In the genomic region with DNA sequence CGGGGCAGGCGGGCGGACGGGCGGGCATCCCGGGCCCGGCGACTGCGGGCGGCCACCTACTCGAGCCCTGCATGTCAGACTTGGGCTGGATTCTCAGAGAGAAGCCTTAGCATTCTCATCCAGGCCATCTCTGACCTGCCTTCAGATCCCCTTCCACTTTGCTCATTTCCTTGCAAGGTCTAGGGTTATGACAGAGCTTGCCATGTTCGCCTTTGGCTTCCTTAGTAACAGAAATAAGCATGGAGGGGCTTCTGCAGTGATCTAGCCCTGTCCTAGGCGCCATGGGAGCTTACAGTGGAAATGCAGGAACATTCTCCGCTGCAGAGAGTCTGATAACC, we compare ENCODE assay signal across 8 cellular contexts. TPM values are rescaled to one million over a fixed set of nuclear protein-coding genes. Genes with fewer than 3 reads are reported as not detected.
A peak's percentile ranks its signal among the peaks of the same experiment; 100 is the strongest.
DNase-seq lines count a peak whose midpoint lies in the region; ATAC-seq and TF ChIP-seq lines count a peak whose summit lies in the region.

No MANE protein-coding gene starts in this region.

- DNase-seq in stimulated activated naive CD8-positive, alpha-beta T cell treated with anti-CD3 and anti-CD28 coated beads, Interleukin-15, Interleukin-2, amounts not matched to agents 100 U/mL and 50 U/mL, for 24 hours, result no peak
- DNase-seq in astrocyte of the spinal cord (ENCODE audit: low read depth, low spot score) (no peak), memory B cell (ENCODE audit: low spot score in 2 of 2) (no peak), uterus (no peak), glomerular visceral epithelial cell (ENCODE audit: extremely low spot score) (no peak), DMS153 (lab: John Stamatoyannopoulos, UW) (no peak), DMS53 (lab: John Stamatoyannopoulos, UW) (no peak)

- no peak for TF ChIP-seq CTCF in astrocyte of the spinal cord (IDR thresholded peaks at IDR 0.05; ENCODE audit: low read depth, low read length)
- no peak for TF ChIP-seq CTCF in uterus (IDR thresholded peaks at IDR 0.05)

- in situ Hi-C loops in astrocyte of the spinal cord (cut with HindIII; ENCODE audit: low sequenced_read_pairs), result loop anchor here (5.0 kb wide), 1 partner anchor 89 kb away; no protein-coding TSS in a partner anchor

- H3K9me3 Mint-ChIP-seq in stimulated activated naive CD8-positive, alpha-beta T cell treated with anti-CD3 and anti-CD28 coated beads, Interleukin-15, Interleukin-2, amounts not matched to agents 100 ng/mL and 50 ng/mL, for 24 hours, result no peaks in the 10 kb centered on the region
- no peaks in the 10 kb centered on the region for H3K9me3 Mint-ChIP-seq in memory B cell

- intact Hi-C loops in uterus (cut with DNase I; ENCODE audit: low total_unique reads), result no loop called here

- H3K27ac ChIP-seq in uterus, result peak overlapping the region; percentile 92 to 99

- peak overlapping the region; percentile 48 for H3K4me3 ChIP-seq in astrocyte of the spinal cord (ENCODE audit: low read depth, low read length)
- peak overlapping the region; percentile 58 to 97 for H3K4me3 ChIP-seq in uterus

- H3K36me3 ChIP-seq in uterus, result no peaks in the 10 kb centered on the region

- peaks cover 8 to 9% of the 10 kb centered on the region in 2 donors for H3K4me1 ChIP-seq in uterus

- no peaks in the 10 kb centered on the region for H3K27me3 Mint-ChIP-seq in stimulated activated naive CD8-positive, alpha-beta T cell treated with anti-CD3 and anti-CD28 coated beads, Interleukin-15, Interleukin-2, amounts not matched to agents 100 ng/mL and 50 ng/mL, for 24 hours
- no peaks in the 10 kb centered on the region for H3K27me3 Mint-ChIP-seq in memory B cell

- no peak for TF ChIP-seq POLR2A in uterus (IDR thresholded peaks at IDR 0.05)

- H3K27ac Mint-ChIP-seq in stimulated activated naive CD8-positive, alpha-beta T cell treated with anti-CD3 and anti-CD28 coated beads, Interleukin-15, Interleukin-2, amounts not matched to agents 100 ng/mL and 50 ng/mL, for 24 hours, result peak overlapping the region; percentile 15
- peak overlapping the region; percentile 2 for H3K27ac Mint-ChIP-seq in memory B cell

- ATAC-seq in stimulated activated naive CD8-positive, alpha-beta T cell treated with anti-CD3 and anti-CD28 coated beads, Interleukin-15, Interleukin-2, amounts not matched to agents 100 U/mL and 50 U/mL, for 24 hours, result no peak
- no peak for ATAC-seq in memory B cell (ENCODE audit: low read depth)

- H3K9me3 ChIP-seq in uterus, result no peaks in the 10 kb centered on the region

- peaks cover 41% of the 10 kb centered on the region for H3K4me1 Mint-ChIP-seq in stimulated activated naive CD8-positive, alpha-beta T cell treated with anti-CD3 and anti-CD28 coated beads, Interleukin-15, Interleukin-2, amounts not matched to agents 100 ng/mL and 50 ng/mL, for 24 hours (ENCODE audit: low read depth)
- peaks cover 23% of the 10 kb centered on the region for H3K4me1 Mint-ChIP-seq in memory B cell

- no peaks in the 10 kb centered on the region for H3K27me3 ChIP-seq in uterus

- H3K36me3 Mint-ChIP-seq in stimulated activated naive CD8-positive, alpha-beta T cell treated with anti-CD3 and anti-CD28 coated beads, Interleukin-15, Interleukin-2, amounts not matched to agents 100 ng/mL and 50 ng/mL, for 24 hours (ENCODE audit: low read depth), result no peaks in the 10 kb centered on the region
- no peaks in the 10 kb centered on the region for H3K36me3 Mint-ChIP-seq in memory B cell

- H3K4me3 Mint-ChIP-seq in stimulated activated naive CD8-positive, alpha-beta T cell treated with anti-CD3 and anti-CD28 coated beads, Interleukin-15, Interleukin-2, amounts not matched to agents 100 ng/mL and 50 ng/mL, for 24 hours, result peak overlapping the region; percentile 66
- H3K4me3 Mint-ChIP-seq in memory B cell, result peak overlapping the region; percentile 85

RNA-seq across cellular contexts. Expression of a gene that starts 0.6 kb away (rescaled TPM):
- 100 to 1,000 TPM in 1 of 4 donors, 10 to 100 TPM in 3; 30.3 to 398 (median 46.7) TPM for total RNA-seq in uterus
